1 cellular context compared by ENCODE assay signal in genomic region chr7:26162431-26162830, GRCh38.
A peak's percentile ranks its signal among the peaks of the same experiment; 100 is the strongest.
TF ChIP-seq lines count a peak whose summit lies in the region.

No MANE protein-coding gene starts in this region.

TF ChIP-seq in HEK293, 187 proteins besides CTCF, POLR2A, EP300 and RAD21:
- TF ChIP-seq ZNF513 (tag by site-specific recombination; IDR thresholded peaks at IDR 0.05) (no peak), ZNF26 (tag by site-specific recombination; IDR thresholded peaks at IDR 0.05) (no peak), ZNF175 (tag by site-specific recombination; IDR thresholded peaks at IDR 0.05) (no peak), ZNF155 (tag by site-specific recombination; IDR thresholded peaks at IDR 0.05) (no peak), KLF7 (tag by site-specific recombination; IDR thresholded peaks at IDR 0.05; ENCODE audit: borderline replicate concordance) (no peak), ZFHX2 (tag by site-specific recombination; conservative IDR thresholded peaks at IDR 0.05) (0 out of 2 replicates have a peak, but pooled peaks have one; percentile 7), PATZ1 (tag by site-specific recombination; IDR thresholded peaks at IDR 0.05) (no peak), ZNF624 (tag by site-specific recombination; IDR thresholded peaks at IDR 0.05) (no peak), ZNF146 (tag by site-specific recombination; IDR thresholded peaks at IDR 0.05) (no peak)
